Comparison of ENCODE assay signal across 1 cellular context in the genomic region with DNA sequence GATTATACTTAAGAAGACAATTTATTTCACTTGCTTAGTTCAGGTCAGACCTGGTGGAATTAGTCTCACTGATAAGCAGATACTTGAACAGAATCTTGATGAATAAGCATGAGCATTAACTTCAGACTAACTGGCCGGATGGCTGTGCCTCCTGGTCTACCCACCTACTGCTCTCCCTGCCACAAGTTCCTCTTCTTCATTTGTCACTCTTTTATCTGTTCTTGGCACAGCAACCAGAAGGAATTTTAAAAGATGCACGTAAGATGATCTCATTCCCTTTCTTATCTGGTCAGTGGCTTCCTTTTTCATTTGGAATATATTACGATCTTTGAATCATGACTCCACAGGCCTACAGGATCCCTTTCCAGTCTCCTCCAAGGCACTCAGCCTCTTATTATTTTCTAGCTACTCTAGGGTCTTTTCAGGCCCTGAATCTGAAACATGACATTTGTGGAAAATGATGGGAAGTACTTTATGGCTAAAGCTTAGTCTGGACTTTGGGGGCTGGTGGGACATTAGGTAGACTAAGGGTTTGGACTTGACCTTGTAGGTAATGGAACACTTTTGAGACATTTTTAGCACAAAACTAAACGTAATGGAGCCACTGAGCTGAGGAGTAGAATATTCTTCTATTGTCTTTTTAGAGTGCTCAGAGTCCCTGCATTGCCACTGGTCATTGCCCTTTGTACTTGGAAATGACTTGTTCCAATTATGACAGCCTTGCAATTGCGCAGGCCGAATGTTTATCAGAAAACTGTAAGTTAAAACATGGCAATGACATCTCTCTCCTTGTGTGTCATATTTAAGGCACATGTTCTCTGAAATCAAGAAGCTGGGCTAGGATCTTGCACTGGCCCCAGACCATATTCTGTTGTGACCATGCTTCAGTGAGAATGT.
TF ChIP-seq lines count a peak whose summit lies in the region.

No MANE protein-coding gene starts in this region.

TF ChIP-seq in GM23338, 12 proteins besides CTCF, POLR2A, EP300 and RAD21 (continued from another document):
- TF ChIP-seq, protein P1, sequence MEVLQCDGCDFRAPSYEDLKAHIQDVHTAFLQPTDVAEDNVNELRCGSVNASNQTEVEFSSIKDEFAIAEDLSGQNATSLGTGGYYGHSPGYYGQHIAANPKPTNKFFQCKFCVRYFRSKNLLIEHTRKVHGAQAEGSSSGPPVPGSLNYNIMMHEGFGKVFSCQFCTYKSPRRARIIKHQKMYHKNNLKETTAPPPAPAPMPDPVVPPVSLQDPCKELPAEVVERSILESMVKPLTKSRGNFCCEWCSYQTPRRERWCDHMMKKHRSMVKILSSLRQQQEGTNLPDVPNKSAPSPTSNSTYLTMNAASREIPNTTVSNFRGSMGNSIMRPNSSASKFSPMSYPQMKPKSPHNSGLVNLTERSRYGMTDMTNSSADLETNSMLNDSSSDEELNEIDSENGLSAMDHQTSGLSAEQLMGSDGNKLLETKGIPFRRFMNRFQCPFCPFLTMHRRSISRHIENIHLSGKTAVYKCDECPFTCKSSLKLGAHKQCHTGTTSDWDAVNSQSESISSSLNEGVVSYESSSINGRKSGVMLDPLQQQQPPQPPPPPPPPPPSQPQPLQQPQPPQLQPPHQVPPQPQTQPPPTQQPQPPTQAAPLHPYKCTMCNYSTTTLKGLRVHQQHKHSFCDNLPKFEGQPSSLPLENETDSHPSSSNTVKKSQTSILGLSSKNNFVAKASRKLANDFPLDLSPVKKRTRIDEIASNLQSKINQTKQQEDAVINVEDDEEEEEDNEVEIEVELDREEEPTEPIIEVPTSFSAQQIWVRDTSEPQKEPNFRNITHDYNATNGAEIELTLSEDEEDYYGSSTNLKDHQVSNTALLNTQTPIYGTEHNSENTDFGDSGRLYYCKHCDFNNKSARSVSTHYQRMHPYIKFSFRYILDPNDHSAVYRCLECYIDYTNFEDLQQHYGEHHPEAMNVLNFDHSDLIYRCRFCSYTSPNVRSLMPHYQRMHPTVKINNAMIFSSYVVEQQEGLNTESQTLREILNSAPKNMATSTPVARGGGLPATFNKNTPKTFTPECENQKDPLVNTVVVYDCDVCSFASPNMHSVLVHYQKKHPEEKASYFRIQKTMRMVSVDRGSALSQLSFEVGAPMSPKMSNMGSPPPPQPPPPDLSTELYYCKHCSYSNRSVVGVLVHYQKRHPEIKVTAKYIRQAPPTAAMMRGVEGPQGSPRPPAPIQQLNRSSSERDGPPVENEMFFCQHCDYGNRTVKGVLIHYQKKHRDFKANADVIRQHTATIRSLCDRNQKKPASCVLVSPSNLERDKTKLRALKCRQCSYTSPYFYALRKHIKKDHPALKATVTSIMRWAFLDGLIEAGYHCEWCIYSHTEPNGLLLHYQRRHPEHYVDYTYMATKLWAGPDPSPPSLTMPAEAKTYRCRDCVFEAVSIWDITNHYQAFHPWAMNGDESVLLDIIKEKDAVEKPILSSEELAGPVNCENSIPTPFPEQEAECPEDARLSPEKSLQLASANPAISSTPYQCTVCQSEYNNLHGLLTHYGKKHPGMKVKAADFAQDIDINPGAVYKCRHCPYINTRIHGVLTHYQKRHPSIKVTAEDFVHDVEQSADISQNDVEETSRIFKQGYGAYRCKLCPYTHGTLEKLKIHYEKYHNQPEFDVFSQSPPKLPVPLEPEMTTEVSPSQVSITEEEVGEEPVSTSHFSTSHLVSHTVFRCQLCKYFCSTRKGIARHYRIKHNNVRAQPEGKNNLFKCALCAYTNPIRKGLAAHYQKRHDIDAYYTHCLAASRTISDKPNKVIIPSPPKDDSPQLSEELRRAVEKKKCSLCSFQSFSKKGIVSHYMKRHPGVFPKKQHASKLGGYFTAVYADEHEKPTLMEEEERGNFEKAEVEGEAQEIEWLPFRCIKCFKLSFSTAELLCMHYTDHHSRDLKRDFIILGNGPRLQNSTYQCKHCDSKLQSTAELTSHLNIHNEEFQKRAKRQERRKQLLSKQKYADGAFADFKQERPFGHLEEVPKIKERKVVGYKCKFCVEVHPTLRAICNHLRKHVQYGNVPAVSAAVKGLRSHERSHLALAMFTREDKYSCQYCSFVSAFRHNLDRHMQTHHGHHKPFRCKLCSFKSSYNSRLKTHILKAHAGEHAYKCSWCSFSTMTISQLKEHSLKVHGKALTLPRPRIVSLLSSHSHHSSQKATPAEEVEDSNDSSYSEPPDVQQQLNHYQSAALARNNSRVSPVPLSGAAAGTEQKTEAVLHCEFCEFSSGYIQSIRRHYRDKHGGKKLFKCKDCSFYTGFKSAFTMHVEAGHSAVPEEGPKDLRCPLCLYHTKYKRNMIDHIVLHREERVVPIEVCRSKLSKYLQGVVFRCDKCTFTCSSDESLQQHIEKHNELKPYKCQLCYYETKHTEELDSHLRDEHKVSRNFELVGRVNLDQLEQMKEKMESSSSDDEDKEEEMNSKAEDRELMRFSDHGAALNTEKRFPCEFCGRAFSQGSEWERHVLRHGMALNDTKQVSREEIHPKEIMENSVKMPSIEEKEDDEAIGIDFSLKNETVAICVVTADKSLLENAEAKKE (CRISPR knock-in tag; IDR thresholded peaks at IDR 0.05): no peak
- TF ChIP-seq STAT1 (IDR thresholded peaks at IDR 0.05; ENCODE audit: unreplicated experiment): no peak
- no peak for TF ChIP-seq POLR2AphosphoS5 (IDR thresholded peaks at IDR 0.05; ENCODE audit: low read depth)
- TF ChIP-seq CREB1 (CRISPR knock-in tag; IDR thresholded peaks at IDR 0.05; ENCODE audit: low read depth): no peak
- no peak for TF ChIP-seq ZNF114 (CRISPR knock-in tag; IDR thresholded peaks at IDR 0.05)
- TF ChIP-seq, protein P2, sequence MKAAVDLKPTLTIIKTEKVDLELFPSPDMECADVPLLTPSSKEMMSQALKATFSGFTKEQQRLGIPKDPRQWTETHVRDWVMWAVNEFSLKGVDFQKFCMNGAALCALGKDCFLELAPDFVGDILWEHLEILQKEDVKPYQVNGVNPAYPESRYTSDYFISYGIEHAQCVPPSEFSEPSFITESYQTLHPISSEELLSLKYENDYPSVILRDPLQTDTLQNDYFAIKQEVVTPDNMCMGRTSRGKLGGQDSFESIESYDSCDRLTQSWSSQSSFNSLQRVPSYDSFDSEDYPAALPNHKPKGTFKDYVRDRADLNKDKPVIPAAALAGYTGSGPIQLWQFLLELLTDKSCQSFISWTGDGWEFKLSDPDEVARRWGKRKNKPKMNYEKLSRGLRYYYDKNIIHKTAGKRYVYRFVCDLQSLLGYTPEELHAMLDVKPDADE (IDR thresholded peaks at IDR 0.05): no peak
- TF ChIP-seq EZH2 (IDR thresholded peaks at IDR 0.05; ENCODE audit: low read depth, unreplicated experiment): no peak
- no peak for TF ChIP-seq EZH2phosphoT487 (IDR thresholded peaks at IDR 0.05; ENCODE audit: unreplicated experiment)
- TF ChIP-seq NANOG (IDR thresholded peaks at IDR 0.05; ENCODE audit: borderline replicate concordance): no peak
- no peak for TF ChIP-seq JUNB (IDR thresholded peaks at IDR 0.05; ENCODE audit: unreplicated experiment)
- no peak for TF ChIP-seq ZNF331 (CRISPR knock-in tag; IDR thresholded peaks at IDR 0.05; ENCODE audit: low read depth)
